ENCODE assay signal across 19 cellular contexts in the genomic region with DNA sequence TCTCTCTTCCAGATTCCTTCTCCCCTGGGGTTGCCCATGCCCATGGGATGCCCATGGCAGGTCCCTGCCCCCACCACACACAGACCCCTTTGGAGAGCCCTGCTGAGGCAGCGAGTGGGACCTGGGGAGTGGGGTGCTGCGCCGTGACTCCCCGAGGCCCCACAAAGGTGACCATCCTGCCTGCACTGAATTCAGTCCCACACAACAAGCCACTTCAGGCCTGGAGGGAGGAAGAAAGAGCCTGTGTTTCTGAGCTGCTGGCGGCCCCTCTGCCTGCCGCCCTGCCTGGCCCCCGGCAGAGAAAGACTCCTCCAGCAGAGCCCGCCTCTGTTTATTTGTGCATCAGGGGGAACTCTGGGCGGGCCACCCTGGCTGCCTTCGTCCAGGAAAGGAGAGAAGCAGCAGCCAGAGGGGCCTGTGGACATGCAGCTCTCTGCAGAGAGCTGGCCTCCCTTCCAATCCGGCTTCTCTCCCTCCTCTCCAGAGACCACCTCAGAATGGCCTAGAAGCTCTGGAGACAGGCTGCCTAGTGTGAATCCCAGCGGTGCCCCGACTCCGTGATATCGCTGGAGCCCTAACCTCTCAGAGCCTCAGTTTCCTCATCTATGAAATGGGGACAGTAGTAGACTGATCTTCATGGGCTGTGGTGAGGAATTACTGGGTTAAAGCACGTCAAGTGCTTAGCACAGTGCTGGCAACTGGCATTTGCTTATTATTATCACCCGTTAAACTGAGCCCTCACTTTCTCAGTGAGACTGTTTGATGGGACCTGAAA.
DNase-seq lines count a peak whose midpoint lies in the region; ATAC-seq lines count a peak whose summit lies in the region.
"Had no signal": no experiment of that assay in that cellular context is flagged by ENCODE, and none has a peak within 500 bp of the region (broad histone marks: within the 10 kb centered on the region; RNA-seq: fewer than 3 reads in every experiment).

No MANE protein-coding gene starts in this region.

- no peak overlapping the region for H2BK120ac ChIP-seq in neuronal stem cell (ENCODE audit: low read depth, low read length)

- no peaks in the 10 kb centered on the region for H3K27me3 ChIP-seq in neuronal stem cell (ENCODE audit: control insufficient read depth in 3 of 3, insufficient read depth in 3 of 3, low read depth in 1 of 3, low read length in 3 of 3)
- H3K27me3 ChIP-seq: BLaER1 had no signal

- no peak overlapping the region for H3K4me2 ChIP-seq in neuronal stem cell (ENCODE audit: insufficient read depth, low read length, poor library complexity, severe bottlenecking)
- H3K4me2 ChIP-seq: BLaER1, KMS-11 had no signal

- peak overlapping the region; percentile 9 for H3K9ac ChIP-seq in neuronal stem cell (ENCODE audit: low read depth, low read length, poor library complexity)
- H3K9ac ChIP-seq: BLaER1, KMS-11 had no signal

- H3K27ac Mint-ChIP-seq in stimulated activated naive CD8-positive, alpha-beta T cell treated with anti-CD3 and anti-CD28 coated beads, Interleukin-15, amount 100 ng/mL, for 72 hours, result no peak overlapping the region
- H3K27ac Mint-ChIP-seq: CD4-positive, alpha-beta memory T cell; HFFc6 had no signal

- H2BK5ac ChIP-seq in neuronal stem cell (ENCODE audit: low read length), result peak overlapping the region; percentile 15

- DNase-seq in stimulated activated naive CD8-positive, alpha-beta T cell treated with anti-CD3 and anti-CD28 coated beads, Interleukin-15, amount 100 ng/mL, for 72 hours, result no peak
- no peak for DNase-seq in stimulated activated naive CD8-positive, alpha-beta T cell treated with anti-CD3 and anti-CD28 coated beads, Interleukin-15, Interleukin-2, amounts not matched to agents 100 U/mL and 50 U/mL, for 24 hours
- DNase-seq in left kidney (ENCODE audit: low read depth, low spot score), result peak; percentile 65
- no peak for DNase-seq in neuronal stem cell (ENCODE audit: low spot score)
- DNase-seq in NCI-H2196 (lab: John Stamatoyannopoulos, UW; ENCODE audit: unreplicated experiment), result no peak
- no peak for DNase-seq in NCI-H345 (lab: John Stamatoyannopoulos, UW)
- DNase-seq in activated T-cell treated with anti-CD3 and anti-CD28 coated beads for 4 hours, result no peak
- DNase-seq: Calu3; CD4-positive, alpha-beta memory T cell; DMS79; HFFc6; MV-4-11; NCI-H1694 treated with DMSO at 0.1 percent for 48 hours; NCI-H510A treated with DMSO at 0.1 percent for 48 hours; NCI-H774; OCI-M1; SIG-M5 had no signal

- H4K8ac ChIP-seq in neuronal stem cell (ENCODE audit: low read depth, low read length), result no peak overlapping the region

- peak overlapping the region; percentile 11 for H2AFZ ChIP-seq in neuronal stem cell (ENCODE audit: low read length)

- no peaks in the 10 kb centered on the region for H3K9me3 Mint-ChIP-seq in stimulated activated naive CD8-positive, alpha-beta T cell treated with anti-CD3 and anti-CD28 coated beads, Interleukin-15, amount 100 ng/mL, for 72 hours
- H3K9me3 Mint-ChIP-seq: CD4-positive, alpha-beta memory T cell; HFFc6 had no signal

- WGBS in neuronal stem cell (ENCODE audit: extremely low coverage in 2 of 2, insufficient read length in 2 of 2, insufficient replicate concordance in 1 of 2), 2 donors, result no CpG with 5 or more reads among the region's 17 CpGs

- H3K14ac ChIP-seq in neuronal stem cell (ENCODE audit: low read length), result no peak overlapping the region

- peak; percentile 14 for ATAC-seq in stimulated activated naive CD8-positive, alpha-beta T cell treated with anti-CD3 and anti-CD28 coated beads, Interleukin-15, amount 100 ng/mL, for 72 hours
- no peak for ATAC-seq in stimulated activated naive CD8-positive, alpha-beta T cell treated with anti-CD3 and anti-CD28 coated beads, Interleukin-15, Interleukin-2, amounts not matched to agents 100 U/mL and 50 U/mL, for 24 hours

- peak overlapping the region; percentile 70 for H2AK5ac ChIP-seq in neuronal stem cell (ENCODE audit: low read depth, low read length)

- no peaks in the 10 kb centered on the region for H3K36me3 ChIP-seq in neuronal stem cell (replicated peaks in 1 of 2; ENCODE audit: control insufficient read depth in 2 of 2, insufficient read depth in 2 of 2, low read length in 2 of 2)

- no peak overlapping the region for H2BK12ac ChIP-seq in neuronal stem cell (ENCODE audit: low read length)

- no peaks in the 10 kb centered on the region for H3K79me1 ChIP-seq in neuronal stem cell (ENCODE audit: low read depth, low read length)

- H3K4me3 ChIP-seq in neuronal stem cell (ENCODE audit: low read length in 2 of 2), result no peak overlapping the region
- H3K4me3 ChIP-seq: BLaER1 had no signal

- H3K4me1 ChIP-seq in neuronal stem cell (ENCODE audit: control insufficient read depth in 2 of 2, insufficient read depth in 1 of 2, low read depth in 1 of 2, low read length in 2 of 2), result peaks cover 24 to 52% of the 10 kb centered on the region in 2 donors

- no peaks in the 10 kb centered on the region for H3K27me3 Mint-ChIP-seq in stimulated activated naive CD8-positive, alpha-beta T cell treated with anti-CD3 and anti-CD28 coated beads, Interleukin-15, amount 100 ng/mL, for 72 hours

- H3K4me3 Mint-ChIP-seq in stimulated activated naive CD8-positive, alpha-beta T cell treated with anti-CD3 and anti-CD28 coated beads, Interleukin-15, amount 100 ng/mL, for 72 hours, result no peak overlapping the region
- H3K4me3 Mint-ChIP-seq: CD4-positive, alpha-beta memory T cell; HFFc6 had no signal

- H2BK15ac ChIP-seq in neuronal stem cell (ENCODE audit: low read length), result no peak overlapping the region

- no peak overlapping the region for H4K91ac ChIP-seq in neuronal stem cell (ENCODE audit: low read depth, low read length, poor library complexity)

- no peaks in the 10 kb centered on the region for H3K9me3 ChIP-seq in neuronal stem cell (replicated peaks in 1 of 2; ENCODE audit: control insufficient read depth in 2 of 2, insufficient read depth in 1 of 2, low read depth in 1 of 2, low read length in 2 of 2)
- H3K9me3 ChIP-seq: BLaER1 had no signal

- H3K27ac ChIP-seq in neuronal stem cell (replicated peaks; ENCODE audit: low read length), result no peak overlapping the region
- H3K27ac ChIP-seq: BLaER1, KMS-11 had no signal

- no peak overlapping the region for H3K23ac ChIP-seq in neuronal stem cell (ENCODE audit: low read depth, low read length, poor library complexity)

- H3K18ac ChIP-seq in neuronal stem cell (ENCODE audit: low read length), result peak overlapping the region; percentile 24

- no peaks in the 10 kb centered on the region for H3K4me1 Mint-ChIP-seq in stimulated activated naive CD8-positive, alpha-beta T cell treated with anti-CD3 and anti-CD28 coated beads, Interleukin-15, amount 100 ng/mL, for 72 hours
- H3K4me1 Mint-ChIP-seq: CD4-positive, alpha-beta memory T cell had no signal

- H3K4ac ChIP-seq in neuronal stem cell (ENCODE audit: low read length), result no peak overlapping the region
